ENCODE assay signal across 22 cellular contexts in the genomic region with DNA sequence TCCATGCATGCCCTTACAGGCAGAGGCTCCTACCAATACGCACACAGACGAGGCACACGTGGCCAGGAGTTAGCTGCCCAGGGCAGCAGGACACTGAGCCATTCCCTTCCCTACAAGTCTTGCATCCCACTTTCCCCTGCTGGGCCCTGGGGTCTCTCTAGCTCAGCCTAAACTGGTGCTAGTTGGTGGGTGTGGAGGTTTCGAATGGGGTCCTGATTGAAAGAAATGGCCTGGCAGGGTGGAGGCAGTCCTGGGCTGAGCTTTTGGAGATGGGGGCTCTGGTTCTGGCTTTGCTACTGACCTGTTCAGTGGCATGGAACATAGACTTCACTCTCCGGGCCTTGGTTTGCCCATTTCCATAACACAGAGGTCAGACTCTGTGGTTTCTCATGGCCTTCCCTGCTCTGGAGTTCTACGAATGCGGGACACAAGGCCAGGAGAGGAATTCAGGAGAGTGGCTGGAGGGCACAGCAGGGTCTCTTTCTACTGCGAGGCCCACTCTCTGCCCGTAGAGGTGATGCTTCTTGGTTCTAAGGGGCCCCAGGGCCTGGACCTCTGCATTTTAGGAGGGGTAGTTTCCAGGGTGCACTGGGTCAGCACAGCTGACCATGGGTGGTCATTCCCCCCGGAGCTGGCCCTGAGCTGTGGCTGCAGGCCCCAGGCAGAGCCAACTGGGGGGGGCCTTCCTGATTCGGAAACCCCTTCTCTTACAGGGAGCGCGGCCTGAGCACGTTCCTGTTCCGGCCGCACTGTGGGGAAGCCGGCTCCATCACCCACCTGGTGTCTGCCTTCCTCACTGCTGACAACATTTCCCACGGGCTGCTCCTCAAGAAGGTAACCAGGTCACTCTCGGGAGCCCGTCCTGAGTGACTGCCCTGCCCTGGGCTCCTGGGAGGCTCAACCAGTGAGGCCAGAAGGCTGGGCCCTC. TPM values are rescaled to one million over a fixed set of nuclear protein-coding genes. Genes with fewer than 3 reads are reported as not detected.
A peak's percentile ranks its signal among the peaks of the same experiment; 100 is the strongest.
DNase-seq lines count a peak whose midpoint lies in the region; ATAC-seq and TF ChIP-seq lines count a peak whose summit lies in the region.
"Had no signal": no experiment of that assay in that cellular context is flagged by ENCODE, and none has a peak within 500 bp of the region (broad histone marks: within the 10 kb centered on the region; RNA-seq: fewer than 3 reads in every experiment).

No MANE protein-coding gene starts in this region.

- DNase-seq in AG20443 (ENCODE audit: low spot score) (peak; percentile 5), ELF-1 (ENCODE audit: low read depth, low spot score) (peak; percentile 81), lung (ENCODE audit: low spot score) (peak; percentile 22), SKM-1 (lab: John Stamatoyannopoulos, UW; ENCODE audit: unreplicated experiment) (no peak)
- DNase-seq in T-helper 2 cell treated with Interferon-gamma antibody and Interleukin-4, amounts not matched to agents 5 μg/mL and 100 μg/mL, for 36 hours (ENCODE audit: low spot score): no peak
- DNase-seq: C1 segment of cervical spinal cord, DMS79, GOT3, Kasumi-1, MG63, NCI-H1048, NCI-H1436, NCI-H1930, NCI-H226, NCI-H524, PC-3, SIG-M5 had no signal

- H3K27ac ChIP-seq in lung (ENCODE audit: low read depth in 1 of 2, low read length in 1 of 2): peak overlapping the region in 1 of 2 donors; percentile 33
- H3K27ac ChIP-seq: RWPE1 had no signal

- no peaks in the 10 kb centered on the region for H3K27me3 Mint-ChIP-seq in activated T-helper 17 cell treated with anti-CD3 and anti-CD28 coated beads, Interleukin-2, amount 50 U/mL, for 72 hours
- H3K27me3 Mint-ChIP-seq in T-helper 2 cell treated with Interferon-gamma antibody and Interleukin-4, amounts not matched to agents 5 μg/mL and 100 μg/mL, for 36 hours (ENCODE audit: low read depth): no peaks in the 10 kb centered on the region
- H3K27me3 Mint-ChIP-seq: IgD-negative memory B cell had no signal

- H3K36me3 Mint-ChIP-seq in activated T-helper 17 cell treated with anti-CD3 and anti-CD28 coated beads, Interleukin-2, amount 50 U/mL, for 72 hours (ENCODE audit: low read depth): no peaks in the 10 kb centered on the region
- H3K36me3 Mint-ChIP-seq in T-helper 2 cell treated with Interferon-gamma antibody and Interleukin-4, amounts not matched to agents 5 μg/mL and 100 μg/mL, for 36 hours (ENCODE audit: low read depth): peaks cover 51% of the 10 kb centered on the region

- no peaks in the 10 kb centered on the region for H3K9me3 Mint-ChIP-seq in activated T-helper 17 cell treated with anti-CD3 and anti-CD28 coated beads, Interleukin-2, amount 50 U/mL, for 72 hours
- no peaks in the 10 kb centered on the region for H3K9me3 Mint-ChIP-seq in T-helper 2 cell treated with Interferon-gamma antibody and Interleukin-4, amounts not matched to agents 5 μg/mL and 100 μg/mL, for 36 hours
- H3K9me3 Mint-ChIP-seq: IgD-negative memory B cell had no signal

- no peaks in the 10 kb centered on the region for H3K4me1 ChIP-seq in lung (ENCODE audit: control insufficient read depth in 2 of 2, insufficient read depth in 2 of 2, low read length in 2 of 2)

- TF ChIP-seq CTCF in lung (IDR thresholded peaks at IDR 0.05; ENCODE audit: control extremely low read depth, extremely low read depth): no peak

- no peak for ATAC-seq in activated T-helper 17 cell treated with anti-CD3 and anti-CD28 coated beads, Interleukin-2, amount 50 U/mL, for 72 hours (replicated peaks)
- ATAC-seq in lung (ENCODE audit: insufficient read depth, low FRiP score) (no peak), GM18907 (IDR thresholded peaks at IDR 0.05; ENCODE audit: unreplicated experiment) (no peak), GM19452 (IDR thresholded peaks at IDR 0.05; ENCODE audit: unreplicated experiment) (no peak)
- ATAC-seq: PC-3 had no signal

- H3K9me3 ChIP-seq in lung (ENCODE audit: control insufficient read depth in 2 of 2, insufficient read depth in 1 of 2, low read length in 1 of 2): no peaks in the 10 kb centered on the region
- H3K9me3 ChIP-seq: MG63 had no signal

- H3K4me3 ChIP-seq in lung: no peak overlapping the region
- H3K4me3 ChIP-seq: MG63 had no signal

- no peak overlapping the region for H3K4me3 Mint-ChIP-seq in activated T-helper 17 cell treated with anti-CD3 and anti-CD28 coated beads, Interleukin-2, amount 50 U/mL, for 72 hours
- H3K4me3 Mint-ChIP-seq in T-helper 2 cell treated with Interferon-gamma antibody and Interleukin-4, amounts not matched to agents 5 μg/mL and 100 μg/mL, for 36 hours: no peak overlapping the region

- H3K4me1 Mint-ChIP-seq in activated T-helper 17 cell treated with anti-CD3 and anti-CD28 coated beads, Interleukin-2, amount 50 U/mL, for 72 hours: no peaks in the 10 kb centered on the region
- H3K4me1 Mint-ChIP-seq in T-helper 2 cell treated with Interferon-gamma antibody and Interleukin-4, amounts not matched to agents 5 μg/mL and 100 μg/mL, for 36 hours (ENCODE audit: low read depth): no peaks in the 10 kb centered on the region

- 95 to 96% methylated on average over 20 of the region's 20 CpGs for WGBS in lung, 2 donors

- H3K36me3 ChIP-seq in lung (ENCODE audit: control insufficient read depth in 2 of 2, insufficient read depth in 2 of 2, low read length in 2 of 2): peaks cover 0 to 37% of the 10 kb centered on the region in 2 donors

- H3K27me3 ChIP-seq in lung (ENCODE audit: control insufficient read depth, insufficient read depth): no peaks in the 10 kb centered on the region
- H3K27me3 ChIP-seq: MG63 had no signal

- peak overlapping the region; percentile 29 for H3K27ac Mint-ChIP-seq in activated T-helper 17 cell treated with anti-CD3 and anti-CD28 coated beads, Interleukin-2, amount 50 U/mL, for 72 hours
- no peak overlapping the region for H3K27ac Mint-ChIP-seq in T-helper 2 cell treated with Interferon-gamma antibody and Interleukin-4, amounts not matched to agents 5 μg/mL and 100 μg/mL, for 36 hours

RNA-seq across cellular contexts. Expression of a gene that starts 40.0 kb away (rescaled TPM):
- total RNA-seq in activated T-helper 17 cell treated with anti-CD3 and anti-CD28 coated beads, Interleukin-2, amount 50 U/mL, for 72 hours: 1 to 10 TPM; 7.8 to 8.5 TPM
- total RNA-seq in lung: 10 to 100 TPM; 45.5 to 63.8 TPM
- 10 to 100 TPM; 14.8 to 21.2 TPM for polyA plus RNA-seq in lung

RNA-seq across cellular contexts. Expression of a gene that starts 46.0 kb away (rescaled TPM):
- 100 to 1,000 TPM in 1 of 2 donors, 10 to 100 TPM in 1; 30.6 to 179 TPM for total RNA-seq in activated T-helper 17 cell treated with anti-CD3 and anti-CD28 coated beads, Interleukin-2, amount 50 U/mL, for 72 hours
- total RNA-seq in lung: 10 to 100 TPM; 20.8 to 27.6 TPM
- 10 to 100 TPM in 1 of 2 donors, 1 to 10 TPM in 1; 3.8 to 29.0 TPM for polyA plus RNA-seq in lung

Comparison
In these comparisons a context has a peak if more than half of its experiments do, and no peak if none do; other contexts are left out.
1. DNase-seq: peak in AG20443 (single experiment), ELF-1 (single experiment) and lung (single experiment); none in T-helper 2 cell treated with Interferon-gamma antibody and Interleukin-4, amounts not matched to agents 5 μg/mL and 100 μg/mL, for 36 hours (single experiment) and SKM-1 (single experiment).
2. RNA of a gene that starts 40.0 kb away (total RNA-seq): 45.5 to 63.8 TPM in lung; 7.8 to 8.5 TPM in activated T-helper 17 cell treated with anti-CD3 and anti-CD28 coated beads, Interleukin-2, amount 50 U/mL, for 72 hours; every median in the first group is over 4 times any median in the second.